In genomic region chr7:141243368-141243767, GRCh38 we compare ENCODE assay signal across 26 cellular contexts.
"Had no signal": no experiment of that assay in that cellular context is flagged by ENCODE, and none has a peak within 500 bp of the region (broad histone marks: within the 10 kb centered on the region; RNA-seq: fewer than 3 reads in every experiment).

No MANE protein-coding gene starts in this region.

- H3K9me3 ChIP-seq: pancreas, prostate gland, right lobe of liver, sigmoid colon, stomach, thoracic aorta, thyroid gland, tibial nerve, upper lobe of left lung had no signal

- H3K27me3 ChIP-seq: neural progenitor cell, pancreas, right lobe of liver, sigmoid colon, stomach, thyroid gland, tibial nerve, upper lobe of left lung had no signal

- H3K4me1 Mint-ChIP-seq: naive thymus-derived CD4-positive, alpha-beta T cell; natural killer cell; nephron; stimulated activated effector memory CD8-positive, alpha-beta T cell treated with anti-CD3 and anti-CD28 coated beads, Interleukin-12 subunit alpha, Interleukin-12 subunit beta, amount 100 ng/mL, for 72 hours; stimulated activated naive B cell treated with anti-CD40 and anti-IgM and Interleukin-4, amounts not matched to agents 10 μg/mL and 1 μg/mL and 100 μg/mL, for 72 hours had no signal

- H3K27ac ChIP-seq: neural progenitor cell, pancreas, prostate gland, right lobe of liver, sigmoid colon, stomach, thoracic aorta, thyroid gland, tibial nerve, upper lobe of left lung had no signal

- DNase-seq: naive thymus-derived CD4-positive, alpha-beta T cell; natural killer cell; occipital lobe; pancreas; right cardiac atrium; right lobe of liver; sigmoid colon; small intestine; stimulated activated CD4-positive, alpha-beta T cell treated with anti-CD3 and anti-CD28 coated beads, Interleukin-15, amount 100 ng/mL, for 24 hours; stimulated activated CD4-positive, alpha-beta T cell treated with anti-CD3 and anti-CD28 coated beads, Interleukin-2, amount 100 ng/mL, for 24 hours; stimulated activated CD4-positive, alpha-beta T cell treated with anti-CD3 and anti-CD28 coated beads, Interleukin-2, amount 100 ng/mL, for 48 hours; stimulated activated CD4-positive, alpha-beta T cell treated with anti-CD3 and anti-CD28 coated beads, Interleukin-4, amount 100 ng/mL, for 24 hours; stimulated activated naive B cell treated with anti-CD40 and anti-IgM and Interleukin-4, amounts not matched to agents 10 μg/mL and 1 μg/mL and 100 μg/mL, for 72 hours; stimulated activated naive CD4-positive, alpha-beta T cell treated with Interleukin-2 at 50 U/mL for 16 hours; stomach; thyroid gland; trophoblast cell; upper lobe of left lung had no signal

- H3K4me1 ChIP-seq: pancreas, prostate gland, right lobe of liver, sigmoid colon, stomach, thyroid gland, tibial nerve, upper lobe of left lung had no signal

- H3K4me3 Mint-ChIP-seq: naive thymus-derived CD4-positive, alpha-beta T cell; natural killer cell; nephron; neural progenitor cell; stimulated activated effector memory CD8-positive, alpha-beta T cell treated with anti-CD3 and anti-CD28 coated beads, Interleukin-12 subunit alpha, Interleukin-12 subunit beta, amount 100 ng/mL, for 72 hours; stimulated activated naive B cell treated with anti-CD40 and anti-IgM and Interleukin-4, amounts not matched to agents 10 μg/mL and 1 μg/mL and 100 μg/mL, for 72 hours; stimulated activated naive CD8-positive, alpha-beta T cell treated with anti-CD3 and anti-CD28 coated beads, Interleukin-15, Interleukin-2, amounts not matched to agents 100 ng/mL and 50 ng/mL, for 24 hours had no signal

- H3K27ac Mint-ChIP-seq: naive thymus-derived CD4-positive, alpha-beta T cell; natural killer cell; nephron; neural progenitor cell; stimulated activated effector memory CD8-positive, alpha-beta T cell treated with anti-CD3 and anti-CD28 coated beads, Interleukin-12 subunit alpha, Interleukin-12 subunit beta, amount 100 ng/mL, for 72 hours; stimulated activated naive CD8-positive, alpha-beta T cell treated with anti-CD3 and anti-CD28 coated beads, Interleukin-15, Interleukin-2, amounts not matched to agents 100 ng/mL and 50 ng/mL, for 24 hours had no signal

- H3K36me3 Mint-ChIP-seq: naive thymus-derived CD4-positive, alpha-beta T cell; natural killer cell; neural progenitor cell; stimulated activated effector memory CD8-positive, alpha-beta T cell treated with anti-CD3 and anti-CD28 coated beads, Interleukin-12 subunit alpha, Interleukin-12 subunit beta, amount 100 ng/mL, for 72 hours; stimulated activated naive B cell treated with anti-CD40 and anti-IgM and Interleukin-4, amounts not matched to agents 10 μg/mL and 1 μg/mL and 100 μg/mL, for 72 hours had no signal

- ATAC-seq: naive thymus-derived CD4-positive, alpha-beta T cell; natural killer cell; pancreas; right cardiac atrium; right lobe of liver; stimulated activated effector memory CD8-positive, alpha-beta T cell treated with anti-CD3 and anti-CD28 coated beads, Interleukin-12 subunit alpha, Interleukin-12 subunit beta, amount 100 ng/mL, for 72 hours; stimulated activated naive B cell treated with anti-CD40 and anti-IgM and Interleukin-4, amounts not matched to agents 10 μg/mL and 1 μg/mL and 100 μg/mL, for 72 hours had no signal

- H3K36me3 ChIP-seq: neural progenitor cell, pancreas, prostate gland, right lobe of liver, sigmoid colon, stomach, thoracic aorta, thyroid gland, tibial nerve, upper lobe of left lung had no signal

- H3K4me3 ChIP-seq: neural progenitor cell, pancreas, prostate gland, right lobe of liver, sigmoid colon, stomach, thoracic aorta, thyroid gland, tibial nerve, upper lobe of left lung had no signal

- H2AFZ ChIP-seq: neural progenitor cell had no signal

- H3K9ac ChIP-seq: neural progenitor cell had no signal

- FAIRE-seq: pancreas, small intestine, urothelium cell line had no signal

- H3K9me3 Mint-ChIP-seq: natural killer cell; nephron; neural progenitor cell; stimulated activated effector memory CD8-positive, alpha-beta T cell treated with anti-CD3 and anti-CD28 coated beads, Interleukin-12 subunit alpha, Interleukin-12 subunit beta, amount 100 ng/mL, for 72 hours; stimulated activated naive B cell treated with anti-CD40 and anti-IgM and Interleukin-4, amounts not matched to agents 10 μg/mL and 1 μg/mL and 100 μg/mL, for 72 hours; stimulated activated naive CD8-positive, alpha-beta T cell treated with anti-CD3 and anti-CD28 coated beads, Interleukin-15, Interleukin-2, amounts not matched to agents 100 ng/mL and 50 ng/mL, for 24 hours had no signal
